8 cellular contexts compared by ENCODE assay signal in genomic region chr19:45450042-45450380, GRCh38. TPM values are rescaled to one million over a fixed set of nuclear protein-coding genes. Genes with fewer than 3 reads are reported as not detected.
DNase-seq lines count a peak whose midpoint lies in the region; ATAC-seq, FAIRE-seq and TF ChIP-seq lines count a peak whose summit lies in the region.

No MANE protein-coding gene starts in this region.

- ATAC-seq in HG02973 (IDR thresholded peaks at IDR 0.05; ENCODE audit: unreplicated experiment): no peak

- H3K9ac ChIP-seq in keratinocyte (ENCODE audit: control insufficient read depth, extremely low read depth, insufficient read depth, low read length): peak overlapping the region; percentile 78

- TF ChIP-seq EP300 in suprapubic skin (IDR thresholded peaks at IDR 0.05): no peak

- peak overlapping the region; percentile 83 for H3K27ac ChIP-seq in A673 (ENCODE audit: low read depth, low read length, poor library complexity, severe bottlenecking)
- peak overlapping the region; percentile 86 for H3K27ac ChIP-seq in keratinocyte (ENCODE audit: control insufficient read depth, insufficient read depth, low read length)
- H3K27ac ChIP-seq in suprapubic skin: peak overlapping the region; percentile 95

- H3K4me1 Mint-ChIP-seq in activated T-helper 2 cell treated with anti-CD3 and anti-CD28 coated beads, Interferon-gamma antibody, Interleukin-2, Interleukin-4, amounts not matched to agents 10 μg/mL and 5 μg/mL and 100 μg/mL, durations not matched to agents 14 hours and 24 hours and 36 hours (ENCODE audit: low read depth): peaks cover 40% of the 10 kb centered on the region

- intact Hi-C loops in A673 (cut with micrococcal nuclease; ENCODE audit: unreplicated experiment): no loop called here
- intact Hi-C loops in activated T-helper 2 cell treated with anti-CD3 and anti-CD28 coated beads, Interferon-gamma antibody, Interleukin-2, Interleukin-4, amounts not matched to agents 10 μg/mL and 5 μg/mL and 100 μg/mL, durations not matched to agents 14 hours and 24 hours and 36 hours (cut with micrococcal nuclease): no loop called here

- H3K4me2 ChIP-seq in keratinocyte (ENCODE audit: control insufficient read depth, extremely low read depth, insufficient read depth, low read depth, low read length): peak overlapping the region; percentile 88

- no peaks in the 10 kb centered on the region for H3K36me3 Mint-ChIP-seq in activated T-helper 2 cell treated with anti-CD3 and anti-CD28 coated beads, Interferon-gamma antibody, Interleukin-2, Interleukin-4, amounts not matched to agents 10 μg/mL and 5 μg/mL and 100 μg/mL, durations not matched to agents 14 hours and 24 hours and 36 hours (ENCODE audit: low read depth)

- TF ChIP-seq POLR2A in suprapubic skin (IDR thresholded peaks at IDR 0.05) (no peak), H54 (IDR thresholded peaks at IDR 0.05; ENCODE audit: low read depth, low read length) (no peak)

- no peaks in the 10 kb centered on the region for H3K9me1 ChIP-seq in keratinocyte (ENCODE audit: control insufficient read depth, extremely low read depth, insufficient read depth, low read length)

- dilution Hi-C loops in keratinocyte (cut with MboI; ENCODE audit: extremely low pct_ligation_motif_present, low sequenced_read_pairs): no loop called here

- H3K27me3 ChIP-seq in A673 (replicated peaks; ENCODE audit: insufficient read depth, low read depth, low read length, poor library complexity) (no peaks in the 10 kb centered on the region), HAP-1 (ENCODE audit: low read depth) (no peaks in the 10 kb centered on the region), keratinocyte (ENCODE audit: control insufficient read depth, extremely low read depth, insufficient read depth, low read length) (no peaks in the 10 kb centered on the region), suprapubic skin (no peaks in the 10 kb centered on the region)

- H3K36me3 ChIP-seq in A673 (ENCODE audit: insufficient read depth, low read length, poor library complexity, severe bottlenecking): no peaks in the 10 kb centered on the region
- H3K36me3 ChIP-seq in HAP-1 (replicated peaks): no peaks in the 10 kb centered on the region
- no peaks in the 10 kb centered on the region for H3K36me3 ChIP-seq in keratinocyte (ENCODE audit: control insufficient read depth in 2 of 2, extremely low read depth in 1 of 2, insufficient read depth in 2 of 2, low read length in 2 of 2)
- no peaks in the 10 kb centered on the region for H3K36me3 ChIP-seq in suprapubic skin

- DNase-seq in A673 (ENCODE audit: low spot score) (no peak), HAP-1 (ENCODE audit: low spot score in 2 of 2) (no peak), keratinocyte (ENCODE audit: low read depth, low spot score) (no peak), suprapubic skin (ENCODE audit: low spot score in 2 of 2) (no peak), NCI-H1930 (lab: John Stamatoyannopoulos, UW) (no peak), H54 (ENCODE audit: insufficient read length, low spot score) (no peak)
- DNase-seq in activated T-helper 2 cell treated with anti-CD3 and anti-CD28 coated beads, Interferon-gamma antibody, Interleukin-2, Interleukin-4, amounts not matched to agents 10 μg/mL and 5 μg/mL and 100 μg/mL, durations not matched to agents 14 hours and 24 hours and 36 hours (ENCODE audit: low spot score): no peak

- H3K4me3 ChIP-seq in A673 (ENCODE audit: low read depth, low read length, poor library complexity, severe bottlenecking) (peak overlapping the region; percentile 56), HAP-1 (peak overlapping the region; percentile 54), keratinocyte (ENCODE audit: control insufficient read depth in 2 of 3, extremely low read depth in 1 of 3, insufficient read depth in 2 of 3, low read depth in 1 of 3, low read length in 3 of 3) (peak overlapping the region; percentile 9 to 53 (median 36)), suprapubic skin (peak overlapping the region; percentile 58)

- H3K27ac Mint-ChIP-seq in activated T-helper 2 cell treated with anti-CD3 and anti-CD28 coated beads, Interferon-gamma antibody, Interleukin-2, Interleukin-4, amounts not matched to agents 10 μg/mL and 5 μg/mL and 100 μg/mL, durations not matched to agents 14 hours and 24 hours and 36 hours: peak overlapping the region; percentile 92

- H3K9me3 Mint-ChIP-seq in activated T-helper 2 cell treated with anti-CD3 and anti-CD28 coated beads, Interferon-gamma antibody, Interleukin-2, Interleukin-4, amounts not matched to agents 10 μg/mL and 5 μg/mL and 100 μg/mL, durations not matched to agents 14 hours and 24 hours and 36 hours: no peaks in the 10 kb centered on the region

- POLR2A ChIA-PET in A673 (lab: Charles Lee; ENCODE audit: low non-redundant PET): no interaction called here

- H4K20me1 ChIP-seq in keratinocyte (ENCODE audit: control insufficient read depth, extremely low read depth, insufficient read depth, low read length): no peaks in the 10 kb centered on the region

- no peak overlapping the region for H2AFZ ChIP-seq in keratinocyte (ENCODE audit: control insufficient read depth, low read length)

- H3K4me1 ChIP-seq in A673 (ENCODE audit: insufficient read depth, low read length, poor library complexity, severe bottlenecking): peaks cover 5% of the 10 kb centered on the region
- H3K4me1 ChIP-seq in HAP-1: peaks cover 11% of the 10 kb centered on the region
- H3K4me1 ChIP-seq in keratinocyte (ENCODE audit: control insufficient read depth, extremely low read depth, insufficient read depth, low read length): peaks cover 67% of the 10 kb centered on the region
- H3K4me1 ChIP-seq in suprapubic skin: peaks cover 71% of the 10 kb centered on the region

- no TSS peak for BruUV-seq in A673 (replicated peaks; lab: Mats Ljungman, UMichigan)

- CTCF ChIA-PET in A673 (lab: Charles Lee): no interaction called here

- H3K27me3 Mint-ChIP-seq in activated T-helper 2 cell treated with anti-CD3 and anti-CD28 coated beads, Interferon-gamma antibody, Interleukin-2, Interleukin-4, amounts not matched to agents 10 μg/mL and 5 μg/mL and 100 μg/mL, durations not matched to agents 14 hours and 24 hours and 36 hours (ENCODE audit: low read depth): peaks cover 4% of the 10 kb centered on the region

- FAIRE-seq in keratinocyte (lab: Jason Lieb, UNC) (no peak), H54 (lab: Jason Lieb, UNC) (no peak)

- 11% methylated on average over 4 of the region's 4 CpGs for WGBS in suprapubic skin

- H3K4me3 Mint-ChIP-seq in activated T-helper 2 cell treated with anti-CD3 and anti-CD28 coated beads, Interferon-gamma antibody, Interleukin-2, Interleukin-4, amounts not matched to agents 10 μg/mL and 5 μg/mL and 100 μg/mL, durations not matched to agents 14 hours and 24 hours and 36 hours (ENCODE audit: low read depth): peak overlapping the region; percentile 88

- H3K9me3 ChIP-seq in A673 (ENCODE audit: low read depth, low read length, poor library complexity, severe bottlenecking): no peaks in the 10 kb centered on the region
- H3K9me3 ChIP-seq in HAP-1: no peaks in the 10 kb centered on the region
- H3K9me3 ChIP-seq in keratinocyte (ENCODE audit: control insufficient read depth, low read depth, low read length): no peaks in the 10 kb centered on the region
- no peaks in the 10 kb centered on the region for H3K9me3 ChIP-seq in suprapubic skin

- in situ Hi-C loops in HAP-1 (cut with MboI; ENCODE audit: low sequenced_read_pairs): no loop called here

- no peaks in the 10 kb centered on the region for H3K79me2 ChIP-seq in keratinocyte (ENCODE audit: control insufficient read depth, insufficient read depth, low read length)

- no peak for TF ChIP-seq CTCF in A673 (conservative IDR thresholded peaks at IDR 0.05; ENCODE audit: low read depth, low read length)
- no peak for TF ChIP-seq CTCF in keratinocyte (optimal IDR thresholded peaks at IDR 0.05 in 1 of 3, IDR thresholded peaks at IDR 0.05 in 1 of 3, conservative IDR thresholded peaks at IDR 0.05 in 1 of 3; ENCODE audit: extremely low read depth in 1 of 3, insufficient read depth in 2 of 3, low read length in 3 of 3)
- TF ChIP-seq CTCF in suprapubic skin (IDR thresholded peaks at IDR 0.05): no peak

RNA-seq across cellular contexts. Expression of gene FOSB, which starts 17.8 kb away (rescaled TPM):
- total RNA-seq in A673 (2021) (1.0 and 1.9 TPM in 2 replicates), suprapubic skin (100 to 1,000 TPM; 326 to 676 (median 518) TPM)
- total RNA-seq in activated T-helper 2 cell treated with anti-CD3 and anti-CD28 coated beads, Interferon-gamma antibody, Interleukin-2, Interleukin-4, amounts not matched to agents 10 μg/mL and 5 μg/mL and 100 μg/mL, durations not matched to agents 14 hours and 24 hours and 36 hours: 10.2 and 10.9 TPM in 2 replicates
- 0.27 to 4.6 TPM (median 3.9 TPM) in 3 replicates for polyA plus RNA-seq in keratinocyte
- polyA plus RNA-seq in keratinocyte (2011; ENCODE audit: low read depth): 7.5 TPM
- 1.2 and 2.5 TPM in 2 replicates for polyA plus RNA-seq in keratinocyte (2011; cell fraction: cytosol; rRNA removed)
- 69.0 and 109 TPM in 2 replicates for polyA plus RNA-seq in keratinocyte (2011; cell fraction: nucleus; rRNA removed)
- polyA plus RNA-seq in keratinocyte (2012; ENCODE audit: low replicate concordance): 0.37 and 11.7 TPM in 2 replicates
- polyA minus RNA-seq in keratinocyte: 2.9 to 15.1 TPM (median 9.2 TPM) in 3 replicates
- 1.7 TPM for polyA minus RNA-seq in keratinocyte (2011; cell fraction: cytosol; rRNA and poly(A)+ RNA removed)
- 41.5 and 54.1 TPM in 2 replicates for polyA minus RNA-seq in keratinocyte (2011; cell fraction: nucleus; rRNA and poly(A)+ RNA removed)

RNA-seq across cellular contexts. Expression of gene ERCC1, which starts 26.3 kb away (rescaled TPM):
- total RNA-seq in A673 (2021) (158 and 165 TPM in 2 replicates), suprapubic skin (100 to 1,000 TPM; 102 to 120 (median 106) TPM)
- 114 and 118 TPM in 2 replicates for total RNA-seq in activated T-helper 2 cell treated with anti-CD3 and anti-CD28 coated beads, Interferon-gamma antibody, Interleukin-2, Interleukin-4, amounts not matched to agents 10 μg/mL and 5 μg/mL and 100 μg/mL, durations not matched to agents 14 hours and 24 hours and 36 hours
- polyA plus RNA-seq in keratinocyte: 175 to 250 TPM (median 208 TPM) in 3 replicates
- polyA plus RNA-seq in keratinocyte (2011; ENCODE audit: low read depth): 82.8 TPM
- 164 and 279 TPM in 2 replicates for polyA plus RNA-seq in keratinocyte (2011; cell fraction: cytosol; rRNA removed)
- 216 and 294 TPM in 2 replicates for polyA plus RNA-seq in keratinocyte (2011; cell fraction: nucleus; rRNA removed)
- 116 and 285 TPM in 2 replicates for polyA plus RNA-seq in keratinocyte (2012; ENCODE audit: low replicate concordance)
- 165 to 373 TPM (median 217 TPM) in 3 replicates for polyA minus RNA-seq in keratinocyte
- 284 TPM for polyA minus RNA-seq in keratinocyte (2011; cell fraction: cytosol; rRNA and poly(A)+ RNA removed)
- 59.1 and 65.1 TPM in 2 replicates for polyA minus RNA-seq in keratinocyte (2011; cell fraction: nucleus; rRNA and poly(A)+ RNA removed)

RNA-seq across cellular contexts. Expression of gene POLR1G, which starts 43.6 kb away (rescaled TPM):
- 23.2 and 30.1 TPM in 2 replicates for total RNA-seq in A673 (2021)
- total RNA-seq in activated T-helper 2 cell treated with anti-CD3 and anti-CD28 coated beads, Interferon-gamma antibody, Interleukin-2, Interleukin-4, amounts not matched to agents 10 μg/mL and 5 μg/mL and 100 μg/mL, durations not matched to agents 14 hours and 24 hours and 36 hours: 16.1 and 16.7 TPM in 2 replicates
- polyA plus RNA-seq in keratinocyte: 8.0 to 16.8 TPM (median 9.8 TPM) in 3 replicates
- 7.1 TPM for polyA plus RNA-seq in keratinocyte (2011; ENCODE audit: low read depth)
- 5.9 and 10.6 TPM in 2 replicates for polyA plus RNA-seq in keratinocyte (2011; cell fraction: cytosol; rRNA removed)
- 9.5 and 11.2 TPM in 2 replicates for polyA plus RNA-seq in keratinocyte (2011; cell fraction: nucleus; rRNA removed)
- polyA plus RNA-seq in keratinocyte (2012; ENCODE audit: low replicate concordance): 5.5 and 14.5 TPM in 2 replicates
- polyA minus RNA-seq in keratinocyte: 2.8 to 8.4 TPM (median 2.9 TPM) in 3 replicates
- 8.4 TPM for polyA minus RNA-seq in keratinocyte (2011; cell fraction: cytosol; rRNA and poly(A)+ RNA removed)
- 5.2 and 5.7 TPM in 2 replicates for polyA minus RNA-seq in keratinocyte (2011; cell fraction: nucleus; rRNA and poly(A)+ RNA removed)
- total RNA-seq in suprapubic skin: 10 to 100 TPM in 2 of 4 donors, 1 to 10 TPM in 2; 4.7 to 12.2 (median 8.0) TPM

RNA-seq across cellular contexts. Expression of gene PPP1R13L, which starts 45.1 kb away (rescaled TPM):
- total RNA-seq in A673 (2021) (5.5 and 8.1 TPM in 2 replicates), suprapubic skin (100 to 1,000 TPM; 195 to 597 (median 280) TPM)
- 12.8 and 16.6 TPM in 2 replicates for total RNA-seq in activated T-helper 2 cell treated with anti-CD3 and anti-CD28 coated beads, Interferon-gamma antibody, Interleukin-2, Interleukin-4, amounts not matched to agents 10 μg/mL and 5 μg/mL and 100 μg/mL, durations not matched to agents 14 hours and 24 hours and 36 hours
- polyA plus RNA-seq in keratinocyte: 31.2 to 94.8 TPM (median 38.3 TPM) in 3 replicates
- polyA plus RNA-seq in keratinocyte (2011; ENCODE audit: low read depth): 90.7 TPM
- 63.8 and 111 TPM in 2 replicates for polyA plus RNA-seq in keratinocyte (2011; cell fraction: cytosol; rRNA removed)
- 184 and 244 TPM in 2 replicates for polyA plus RNA-seq in keratinocyte (2011; cell fraction: nucleus; rRNA removed)
- polyA plus RNA-seq in keratinocyte (2012; ENCODE audit: low replicate concordance): 205 and 317 TPM in 2 replicates
- 45.6 to 117 TPM (median 49.2 TPM) in 3 replicates for polyA minus RNA-seq in keratinocyte
- polyA minus RNA-seq in keratinocyte (2011; cell fraction: cytosol; rRNA and poly(A)+ RNA removed): 168 TPM
- polyA minus RNA-seq in keratinocyte (2011; cell fraction: nucleus; rRNA and poly(A)+ RNA removed): 82.1 and 99.1 TPM in 2 replicates

RNA-seq across cellular contexts. Expression of gene RTN2, which starts 46.8 kb away (rescaled TPM):
- total RNA-seq in A673 (2021) (6.6 and 9.1 TPM in 2 replicates), suprapubic skin (10 to 100 TPM in 2 of 4 donors, 1 to 10 TPM in 2; 5.4 to 12.2 (median 10.7) TPM)
- total RNA-seq in activated T-helper 2 cell treated with anti-CD3 and anti-CD28 coated beads, Interferon-gamma antibody, Interleukin-2, Interleukin-4, amounts not matched to agents 10 μg/mL and 5 μg/mL and 100 μg/mL, durations not matched to agents 14 hours and 24 hours and 36 hours: 4.0 and 8.1 TPM in 2 replicates
- 8.5 to 13.6 TPM (median 12.2 TPM) in 3 replicates for polyA plus RNA-seq in keratinocyte
- polyA plus RNA-seq in keratinocyte (2011; ENCODE audit: low read depth): 4.5 TPM
- 7.2 and 12.4 TPM in 2 replicates for polyA plus RNA-seq in keratinocyte (2011; cell fraction: cytosol; rRNA removed)
- polyA plus RNA-seq in keratinocyte (2011; cell fraction: nucleus; rRNA removed): 6.7 and 10.0 TPM in 2 replicates
- polyA plus RNA-seq in keratinocyte (2012; ENCODE audit: low replicate concordance): 7.5 and 15.7 TPM in 2 replicates
- 5.7 to 20.4 TPM (median 8.5 TPM) in 3 replicates for polyA minus RNA-seq in keratinocyte
- polyA minus RNA-seq in keratinocyte (2011; cell fraction: cytosol; rRNA and poly(A)+ RNA removed): 21.7 TPM
- polyA minus RNA-seq in keratinocyte (2011; cell fraction: nucleus; rRNA and poly(A)+ RNA removed): 6.4 and 13.0 TPM in 2 replicates

Comparison
In these comparisons a context has a peak if more than half of its experiments do, and no peak if none do; other contexts are left out.
1. RNA of gene FOSB, which starts 17.8 kb away (total RNA-seq): 326 to 676 TPM in suprapubic skin; 10.2 to 10.9 TPM in activated T-helper 2 cell treated with anti-CD3 and anti-CD28 coated beads, Interferon-gamma antibody, Interleukin-2, Interleukin-4, amounts not matched to agents 10 μg/mL and 5 μg/mL and 100 μg/mL, durations not matched to agents 14 hours and 24 hours and 36 hours and 1.0 to 1.9 TPM in A673; every median in the first group is over 10 times any median in the second.
2. Peak in every context shown above with its lines, with median percentiles within 50 percentile points of each other: H3K27ac ChIP-seq and H3K4me3 ChIP-seq.